Comparison of ENCODE assay signal across 2 cellular contexts in genomic region chr1:173869108-173869359, GRCh38.
TF ChIP-seq lines count a peak whose summit lies in the region.

No MANE protein-coding gene starts in this region.

TF ChIP-seq in SK-N-SH, 30 proteins besides CTCF, POLR2A, EP300 and RAD21 (continued from another document):
- TF ChIP-seq, protein P1, sequence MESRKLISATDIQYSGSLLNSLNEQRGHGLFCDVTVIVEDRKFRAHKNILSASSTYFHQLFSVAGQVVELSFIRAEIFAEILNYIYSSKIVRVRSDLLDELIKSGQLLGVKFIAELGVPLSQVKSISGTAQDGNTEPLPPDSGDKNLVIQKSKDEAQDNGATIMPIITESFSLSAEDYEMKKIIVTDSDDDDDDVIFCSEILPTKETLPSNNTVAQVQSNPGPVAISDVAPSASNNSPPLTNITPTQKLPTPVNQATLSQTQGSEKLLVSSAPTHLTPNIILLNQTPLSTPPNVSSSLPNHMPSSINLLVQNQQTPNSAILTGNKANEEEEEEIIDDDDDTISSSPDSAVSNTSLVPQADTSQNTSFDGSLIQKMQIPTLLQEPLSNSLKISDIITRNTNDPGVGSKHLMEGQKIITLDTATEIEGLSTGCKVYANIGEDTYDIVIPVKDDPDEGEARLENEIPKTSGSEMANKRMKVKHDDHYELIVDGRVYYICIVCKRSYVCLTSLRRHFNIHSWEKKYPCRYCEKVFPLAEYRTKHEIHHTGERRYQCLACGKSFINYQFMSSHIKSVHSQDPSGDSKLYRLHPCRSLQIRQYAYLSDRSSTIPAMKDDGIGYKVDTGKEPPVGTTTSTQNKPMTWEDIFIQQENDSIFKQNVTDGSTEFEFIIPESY (IDR thresholded peaks at IDR 0.05; ENCODE audit: borderline replicate concordance, low read depth) = no peak
- TF ChIP-seq, protein P2, sequence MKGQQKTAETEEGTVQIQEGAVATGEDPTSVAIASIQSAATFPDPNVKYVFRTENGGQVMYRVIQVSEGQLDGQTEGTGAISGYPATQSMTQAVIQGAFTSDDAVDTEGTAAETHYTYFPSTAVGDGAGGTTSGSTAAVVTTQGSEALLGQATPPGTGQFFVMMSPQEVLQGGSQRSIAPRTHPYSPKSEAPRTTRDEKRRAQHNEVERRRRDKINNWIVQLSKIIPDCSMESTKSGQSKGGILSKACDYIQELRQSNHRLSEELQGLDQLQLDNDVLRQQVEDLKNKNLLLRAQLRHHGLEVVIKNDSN (IDR thresholded peaks at IDR 0.05; ENCODE audit: borderline replicate concordance, low read depth) = no peak
- no peak for TF ChIP-seq GATA2 (CRISPR knock-in tag; IDR thresholded peaks at IDR 0.05)
- TF ChIP-seq, protein P3, sequence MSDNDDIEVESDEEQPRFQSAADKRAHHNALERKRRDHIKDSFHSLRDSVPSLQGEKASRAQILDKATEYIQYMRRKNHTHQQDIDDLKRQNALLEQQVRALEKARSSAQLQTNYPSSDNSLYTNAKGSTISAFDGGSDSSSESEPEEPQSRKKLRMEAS (IDR thresholded peaks at IDR 0.05; ENCODE audit: low read depth) = no peak
- no peak for TF ChIP-seq FOSL2 (IDR thresholded peaks at IDR 0.05; ENCODE audit: borderline replicate concordance, low read depth)
- TF ChIP-seq REST (IDR thresholded peaks at IDR 0.05; ENCODE audit: low read depth, low read length) = no peak
- no peak for TF ChIP-seq SMC3 (IDR thresholded peaks at IDR 0.05; ENCODE audit: low read depth, low read length)

TF ChIP-seq in SK-N-SH treated with all-trans-retinoic acid at 6 μM for 48 hours, 23 proteins besides CTCF, POLR2A, EP300 and RAD21 (continued from another document):
- no peak for TF ChIP-seq TSHZ2 (CRISPR knock-in tag; IDR thresholded peaks at IDR 0.05)
- no peak for TF ChIP-seq CSDC2 (CRISPR knock-in tag; IDR thresholded peaks at IDR 0.05)
- no peak for TF ChIP-seq ESRRG (CRISPR knock-in tag; IDR thresholded peaks at IDR 0.05)
- no peak for TF ChIP-seq ZFP3 (CRISPR knock-in tag; IDR thresholded peaks at IDR 0.05)
- TF ChIP-seq TCF4 (CRISPR knock-in tag; IDR thresholded peaks at IDR 0.05; ENCODE audit: borderline replicate concordance) = no peak
- no peak for TF ChIP-seq TOX (CRISPR knock-in tag; IDR thresholded peaks at IDR 0.05; ENCODE audit: borderline replicate concordance)
